In the genomic region with DNA sequence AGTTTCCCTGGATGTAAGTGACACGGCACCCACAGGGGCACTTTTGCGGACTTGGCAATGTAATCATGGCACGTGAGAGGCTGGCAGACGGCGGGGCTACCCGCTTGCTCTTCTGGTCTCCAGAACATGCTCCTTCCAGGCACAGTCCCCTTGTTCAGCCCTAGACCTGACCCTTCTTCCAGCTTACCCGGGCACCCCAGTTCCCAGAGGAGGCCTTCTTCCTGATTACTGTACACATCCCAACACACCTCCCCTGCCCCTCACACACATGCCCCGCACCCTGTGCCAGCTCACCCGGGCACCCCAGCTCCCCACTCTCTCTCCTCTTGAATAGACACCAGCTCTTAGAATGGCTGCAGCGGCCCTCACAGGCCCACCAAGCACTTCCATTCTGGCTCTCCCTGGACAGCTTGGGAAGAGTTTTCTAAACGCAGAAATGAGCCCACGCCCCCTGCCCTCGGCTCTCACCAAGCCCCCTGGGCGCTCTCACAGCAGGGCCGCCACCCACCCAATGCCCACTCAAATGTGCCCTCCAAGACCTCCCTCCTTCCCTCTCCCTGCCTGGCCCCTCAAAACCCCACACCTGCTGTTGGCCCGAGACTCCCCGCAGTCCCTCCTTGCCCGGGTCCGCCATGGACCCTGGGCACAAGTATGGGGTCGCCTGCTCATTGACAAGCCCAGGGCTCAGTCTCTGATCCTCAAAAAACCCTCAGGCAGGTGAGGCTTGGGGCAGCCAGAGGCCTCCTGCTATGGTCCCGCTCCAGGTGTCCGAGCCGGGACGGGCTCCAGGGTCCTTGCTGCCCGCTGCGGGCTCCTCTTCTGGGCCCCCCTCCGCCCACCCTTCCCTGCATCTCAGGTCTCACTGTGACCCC, we compare ENCODE assay signal across 14 cellular contexts.
"Had no signal": no experiment of that assay in that cellular context is flagged by ENCODE, and none has a peak within 500 bp of the region (broad histone marks: within the 10 kb centered on the region; RNA-seq: fewer than 3 reads in every experiment).

No MANE protein-coding gene starts in this region.

- H3K4me1 Mint-ChIP-seq: stimulated activated memory B cell treated with anti-CD40 and anti-IgM and Interleukin-4, amounts not matched to agents 10 μg/mL and 1 μg/mL and 100 μg/mL, for 72 hours had no signal

- DNase-seq: activated CD8-positive, alpha-beta memory T cell treated with anti-CD3 and anti-CD28 coated beads, Interleukin-2, amount 50 U/mL, for 48 hours; activated CD8-positive, alpha-beta T cell treated with anti-CD3 and anti-CD28 coated beads for 36 hours; colonic mucosa; effector CD8-positive, alpha-beta T cell; mesendoderm; stimulated activated CD4-positive, alpha-beta T cell treated with anti-CD3 and anti-CD28 coated beads, Interleukin-1b, Interleukin-23, amount 100 ng/mL, for 48 hours; T-helper 9 cell had no signal

- H3K27ac ChIP-seq: ascending aorta, cardiac muscle cell, colonic mucosa, epithelial cell of prostate, gastrocnemius medialis, right lobe of liver, tibial nerve had no signal

- H3K36me3 Mint-ChIP-seq: stimulated activated memory B cell treated with anti-CD40 and anti-IgM and Interleukin-4, amounts not matched to agents 10 μg/mL and 1 μg/mL and 100 μg/mL, for 72 hours had no signal

- H3K27ac Mint-ChIP-seq: activated CD8-positive, alpha-beta T cell treated with anti-CD3 and anti-CD28 coated beads for 36 hours; stimulated activated memory B cell treated with anti-CD40 and anti-IgM and Interleukin-4, amounts not matched to agents 10 μg/mL and 1 μg/mL and 100 μg/mL, for 72 hours had no signal

- H3K4me3 ChIP-seq: ascending aorta, cardiac muscle cell, colonic mucosa, gastrocnemius medialis, right lobe of liver, tibial nerve had no signal

- H3K4me1 ChIP-seq: ascending aorta, colonic mucosa, gastrocnemius medialis, right lobe of liver had no signal

- H3K27me3 ChIP-seq: cardiac muscle cell, right lobe of liver had no signal

- H3K9me3 Mint-ChIP-seq: activated CD8-positive, alpha-beta T cell treated with anti-CD3 and anti-CD28 coated beads for 36 hours had no signal

- H3K36me3 ChIP-seq: ascending aorta, cardiac muscle cell, colonic mucosa, gastrocnemius medialis, right lobe of liver, tibial nerve had no signal

- H3K9me3 ChIP-seq: ascending aorta, colonic mucosa, gastrocnemius medialis, right lobe of liver, tibial nerve had no signal

- H3K4me3 Mint-ChIP-seq: activated CD8-positive, alpha-beta T cell treated with anti-CD3 and anti-CD28 coated beads for 36 hours; stimulated activated memory B cell treated with anti-CD40 and anti-IgM and Interleukin-4, amounts not matched to agents 10 μg/mL and 1 μg/mL and 100 μg/mL, for 72 hours had no signal

- ATAC-seq: activated CD8-positive, alpha-beta T cell treated with anti-CD3 and anti-CD28 coated beads for 36 hours; gastrocnemius medialis; stimulated activated memory B cell treated with anti-CD40 and anti-IgM and Interleukin-4, amounts not matched to agents 10 μg/mL and 1 μg/mL and 100 μg/mL, for 72 hours had no signal
